Comparison of ENCODE assay signal across 30 cellular contexts in the genomic region with DNA sequence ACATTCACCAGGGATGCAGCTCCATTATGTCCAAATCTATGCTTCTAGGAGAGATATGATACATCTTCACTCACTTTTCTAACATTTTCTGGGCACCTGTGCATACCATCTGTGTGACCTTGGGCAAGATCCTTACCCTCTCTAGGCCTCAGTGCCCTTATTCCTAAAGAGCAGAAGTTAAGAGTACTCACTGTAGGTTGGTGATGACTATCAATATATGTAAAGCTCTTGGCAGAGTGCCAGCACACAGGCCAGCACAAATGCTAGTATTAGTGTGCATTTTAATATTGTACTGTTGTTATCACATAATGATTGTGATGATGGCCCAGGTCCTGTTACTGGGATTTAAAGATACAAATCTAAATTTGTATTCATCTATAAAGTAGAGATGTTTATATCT.
"Had no signal": no experiment of that assay in that cellular context is flagged by ENCODE, and none has a peak within 500 bp of the region (broad histone marks: within the 10 kb centered on the region; RNA-seq: fewer than 3 reads in every experiment).

No MANE protein-coding gene starts in this region.

- ATAC-seq: body of pancreas; gastroesophageal sphincter; left ventricle myocardium superior; mucosa of descending colon; natural killer cell treated with Interleukin-12 subunit alpha and Interleukin-12 subunit beta and Interleukin-15 and Interleukin-18, amount 100 ng/mL, for 72 hours; stimulated activated naive B cell treated with anti-CD40 and anti-IgM and Interleukin-4, amounts not matched to agents 10 μg/mL and 1 μg/mL and 100 μg/mL, for 72 hours had no signal

- H3K4me1 ChIP-seq: adrenal gland, body of pancreas, gastroesophageal sphincter, right atrium auricular region, stomach, thyroid gland, upper lobe of left lung had no signal

- H3K27me3 ChIP-seq: adrenal gland, body of pancreas, cardiac muscle cell, dorsolateral prefrontal cortex, gastroesophageal sphincter, hepatocyte, right atrium auricular region, stomach, thyroid gland, upper lobe of left lung had no signal

- DNase-seq: activated CD4-positive, alpha-beta memory T cell treated with anti-CD3 and anti-CD28 coated beads for 36 hours; activated CD4-positive, alpha-beta T cell treated with anti-CD3 and anti-CD28 coated beads, Interleukin-2, amount 10 ng/mL, durations not matched to agents 24 days and 14 days; activated CD4-positive, CD25-positive, alpha-beta regulatory T cell treated with anti-CD3 and anti-CD28 coated beads, Interleukin-2, amount 50 U/mL, for 72 hours; activated CD8-positive, alpha-beta memory T cell treated with anti-CD3 and anti-CD28 coated beads, Interleukin-2, amount 50 U/mL, for 4 hours; activated effector memory CD4-positive, alpha-beta T cell treated with anti-CD3 and anti-CD28 coated beads, Interleukin-2, amount 50 U/mL, for 16 hours; activated naive CD4-positive, alpha-beta T cell treated with anti-CD3 and anti-CD28 coated beads for 36 hours; activated naive CD8-positive, alpha-beta T cell treated with anti-CD3 and anti-CD28 coated beads for 36 hours; activated T-cell treated with anti-CD3 and anti-CD28 coated beads, Interleukin-2, amount 50 U/mL, for 1 hour; adrenal gland; aorta; cerebellar nuclear complex; dorsolateral prefrontal cortex; effector memory CD4-positive, alpha-beta T cell; erythroblast; islet precursor cell; left ventricle myocardium superior; mucosa of descending colon; stimulated activated CD4-positive, alpha-beta T cell treated with anti-CD3 and anti-CD28 coated beads, Interleukin-15, amount 100 ng/mL, for 24 hours; stimulated activated CD4-positive, alpha-beta T cell treated with anti-CD3 and anti-CD28 coated beads, Interleukin-2, amount 100 ng/mL, for 24 hours; stimulated activated naive B cell treated with anti-CD40 and anti-IgM and Interleukin-4, amounts not matched to agents 10 μg/mL and 1 μg/mL and 100 μg/mL, for 72 hours; stomach; upper lobe of left lung had no signal

- H3K4me3 ChIP-seq: adrenal gland, body of pancreas, cardiac muscle cell, coronary artery, dorsolateral prefrontal cortex, gastroesophageal sphincter, hepatocyte, mucosa of descending colon, right atrium auricular region, stomach, thyroid gland, upper lobe of left lung had no signal

- H3K27ac ChIP-seq: adrenal gland, body of pancreas, cardiac muscle cell, coronary artery, dorsolateral prefrontal cortex, gastroesophageal sphincter, hepatocyte, right atrium auricular region, stomach, thyroid gland, upper lobe of left lung had no signal

- H2AFZ ChIP-seq: hepatocyte had no signal

- H3K79me2 ChIP-seq: hepatocyte had no signal

- H3K36me3 ChIP-seq: adrenal gland, cardiac muscle cell, gastroesophageal sphincter, right atrium auricular region, stomach, thyroid gland, upper lobe of left lung had no signal

- H3K4me2 ChIP-seq: hepatocyte had no signal

- H3K9me3 ChIP-seq: adrenal gland, body of pancreas, gastroesophageal sphincter, mucosa of descending colon, right atrium auricular region, stomach, thyroid gland, upper lobe of left lung had no signal
